Comparison of ENCODE assay signal across 8 cellular contexts in genomic region chr20:1184638-1185315, GRCh38. TPM values are rescaled to one million over a fixed set of nuclear protein-coding genes. Genes with fewer than 3 reads are reported as not detected.
DNase-seq lines count a peak whose midpoint lies in the region; ATAC-seq and TF ChIP-seq lines count a peak whose summit lies in the region.

Gene TMEM74B (minus strand): TSS chr20:1184981. CDS start chr20:1183801, 1,180 bp downstream.

- no peak within 1 kb of the TSS for H3K9ac ChIP-seq in mammary epithelial cell (ENCODE audit: insufficient read depth, low read length)

- CTCF ChIA-PET in A673 (lab: Charles Lee), result interaction anchor here (0.6 to 0.7 kb wide), 6 partner anchors 9 to 369 kb away, joined by 3 to 12 read pairs (median 5); partner anchors contain the start of gene C20orf202
- CTCF ChIA-PET in mammary epithelial cell (lab: Charles Lee; ENCODE audit: low non-redundant PET), result no interaction called here

- peak within 1 kb of the TSS; percentile 86 for H3K4me2 ChIP-seq in mammary epithelial cell (ENCODE audit: insufficient read depth, low read depth, low read length)

- no peaks in the 10 kb centered on the region for H4K20me1 ChIP-seq in mammary epithelial cell (ENCODE audit: insufficient read depth, low read length)

- peak within 1 kb of the TSS; percentile 56 for H2AFZ ChIP-seq in mammary epithelial cell (ENCODE audit: low read depth, low read length)

- H3K4me3 ChIP-seq in A673 (ENCODE audit: low read depth, low read length, poor library complexity, severe bottlenecking) (peak within 1 kb of the TSS; percentile 45), mammary epithelial cell (replicated peaks in 1 of 3; ENCODE audit: insufficient read depth in 1 of 3, low read depth in 2 of 3, low read length in 3 of 3) (peak within 1 kb of the TSS in 2 of 3 experiments; percentile 40 to 48), lung (peak within 1 kb of the TSS; percentile 46)

- TF ChIP-seq CTCF in A673 (conservative IDR thresholded peaks at IDR 0.05; ENCODE audit: low read depth, low read length), result no peak
- TF ChIP-seq CTCF in mammary epithelial cell (conservative IDR thresholded peaks at IDR 0.05 in 1 of 2, IDR thresholded peaks at IDR 0.05 in 1 of 2; ENCODE audit: extremely low read depth in 1 of 2, insufficient read depth in 1 of 2, low read depth in 1 of 2, low read length in 2 of 2), result no peak
- no peak for TF ChIP-seq CTCF in lung (IDR thresholded peaks at IDR 0.05; ENCODE audit: control extremely low read depth, extremely low read depth)
- no peak for TF ChIP-seq CTCF in GM13977 (IDR thresholded peaks at IDR 0.05; ENCODE audit: extremely low read depth, insufficient read depth, missing control alignments)

- no TSS peak for BruUV-seq in A673 (replicated peaks; lab: Mats Ljungman, UMichigan)
- BruUV-seq in mammary epithelial cell (replicated peaks; lab: Mats Ljungman, UMichigan), result no TSS peak

- in situ Hi-C loops in mammary epithelial cell (cut with MboI; ENCODE audit: low sequenced_read_pairs in 2 of 2), result no loop called here
- in situ Hi-C loops in GM13977 (cut with MboI; ENCODE audit: low pct_unique_long_range_greater_than_20kb, low sequenced_read_pairs, unreplicated experiment), result no loop called here

- H3K27ac ChIP-seq in A673 (ENCODE audit: low read depth, low read length, poor library complexity, severe bottlenecking) (no peak within 1 kb of the TSS), mammary epithelial cell (ENCODE audit: insufficient read depth, low read depth, low read length) (no peak within 1 kb of the TSS), lung (ENCODE audit: low read depth in 1 of 2, low read length in 1 of 2) (no peak within 1 kb of the TSS)

- no peaks in the 10 kb centered on the region for H3K36me3 ChIP-seq in A673 (ENCODE audit: insufficient read depth, low read length, poor library complexity, severe bottlenecking)
- no peaks in the 10 kb centered on the region for H3K36me3 ChIP-seq in mammary epithelial cell (ENCODE audit: insufficient read depth, low read length)
- peaks cover 0 to 2% of the 10 kb centered on the region in 2 donors for H3K36me3 ChIP-seq in lung (ENCODE audit: control insufficient read depth in 2 of 2, insufficient read depth in 2 of 2, low read length in 2 of 2)

- dilution Hi-C loops in mammary epithelial cell (cut with HindIII; ENCODE audit: low sequenced_read_pairs), result no loop called here

- H3K9me3 ChIP-seq in A673 (ENCODE audit: low read depth, low read length, poor library complexity, severe bottlenecking) (no peaks in the 10 kb centered on the region), mammary epithelial cell (replicated peaks; ENCODE audit: insufficient read depth, low read length) (no peaks in the 10 kb centered on the region), lung (ENCODE audit: control insufficient read depth in 2 of 2, insufficient read depth in 1 of 2, low read length in 1 of 2) (peaks cover 0 to 5% of the 10 kb centered on the region in 2 donors)

- H3K27me3 ChIP-seq in A673 (replicated peaks; ENCODE audit: insufficient read depth, low read depth, low read length, poor library complexity) (peaks cover 26% of the 10 kb centered on the region), mammary epithelial cell (ENCODE audit: insufficient read depth, low read length) (peaks cover 10% of the 10 kb centered on the region), lung (ENCODE audit: control insufficient read depth, insufficient read depth) (no peaks in the 10 kb centered on the region)

- DNase-seq in A673 (ENCODE audit: low spot score), result no peak
- peak; percentile 4 for DNase-seq in HT-29 (ENCODE audit: low spot score)
- DNase-seq in mammary epithelial cell, result no peak
- no peak for DNase-seq in lung (ENCODE audit: low spot score)
- no peak for DNase-seq in LoVo (ENCODE audit: low spot score)
- DNase-seq in GM13977 (ENCODE audit: low spot score), result no peak
- no peak for DNase-seq in DMS79 (lab: John Stamatoyannopoulos, UW)

- POLR2A ChIA-PET in A673 (lab: Charles Lee; ENCODE audit: low non-redundant PET), result no interaction called here

- ATAC-seq in lung (ENCODE audit: insufficient read depth, low FRiP score) (no peak), GM21447 (IDR thresholded peaks at IDR 0.05; ENCODE audit: unreplicated experiment) (no peak)

- intact Hi-C loops in A673 (cut with micrococcal nuclease; ENCODE audit: unreplicated experiment) (no loop called here), mammary epithelial cell (cut with micrococcal nuclease) (loop anchor here (10.0 kb wide), 1 partner anchor 370 kb away; no protein-coding TSS in a partner anchor)

- no peaks in the 10 kb centered on the region for H3K4me1 ChIP-seq in A673 (ENCODE audit: insufficient read depth, low read length, poor library complexity, severe bottlenecking)
- H3K4me1 ChIP-seq in mammary epithelial cell (ENCODE audit: insufficient read depth, low read length), result no peaks in the 10 kb centered on the region
- H3K4me1 ChIP-seq in lung (ENCODE audit: control insufficient read depth in 2 of 2, insufficient read depth in 2 of 2, low read length in 2 of 2), result peaks cover 0 to 9% of the 10 kb centered on the region in 2 donors

- 4% methylated on average over 11 of the region's 76 CpGs for WGBS in mammary epithelial cell (ENCODE audit: low coverage, missing lambda C conversion rate)
- WGBS in lung, 2 donors, result 2 to 7% methylated on average over 58 to 76 of the region's 76 CpGs

- H3K79me2 ChIP-seq in mammary epithelial cell (ENCODE audit: insufficient read depth, low read length), result no peaks in the 10 kb centered on the region

RNA-seq across cellular contexts. Expression of gene TMEM74B, which starts in this region (rescaled TPM):
- total RNA-seq in A673 (2021) (0.31 TPM in 1 of 2 replicates, not detected in the other), mammary epithelial cell (1 to 10 TPM in 1 of 2 donors, under 1 TPM in 1; 0.67 to 1.9 TPM), lung (10 to 100 TPM in 1 of 2 donors, 1 to 10 TPM in 1; 5.0 to 10.9 TPM)
- 8.8 and 8.9 TPM in 2 replicates for total RNA-seq in HT-29 (2014; rRNA removed; shearing (Covaris generic))
- polyA plus RNA-seq in mammary epithelial cell (0.67 TPM), lung (10 to 100 TPM in 1 of 2 donors, 1 to 10 TPM in 1; 2.3 to 10.3 TPM)
- not detected for polyA minus RNA-seq in mammary epithelial cell
